19 cellular contexts compared by ENCODE assay signal in genomic region chr6:33036512-33036911, GRCh38. TPM values are rescaled to one million over a fixed set of nuclear protein-coding genes. Genes with fewer than 3 reads are reported as not detected.
DNase-seq lines count a peak whose midpoint lies in the region; ATAC-seq, FAIRE-seq and TF ChIP-seq lines count a peak whose summit lies in the region.
"Had no signal": no experiment of that assay in that cellular context is flagged by ENCODE, and none has a peak within 500 bp of the region (broad histone marks: within the 10 kb centered on the region; RNA-seq: fewer than 3 reads in every experiment).

No MANE protein-coding gene starts in this region.

- H3K27me3 ChIP-seq in tibial artery, result peaks cover 0 to 19% of the 10 kb centered on the region in 2 donors

- peak; percentile 40 for FAIRE-seq in GM12892 (lab: Jason Lieb, UNC)
- FAIRE-seq: D721Med, G401.6, GM12891, GM18507, H54 had no signal

- POLR2A ChIA-PET in activated B cell treated with CpG ODN at 0.5 μM for 24 hours (lab: Charles Lee), result interaction anchor here (1.0 to 2.5 kb wide), 7 partner anchors 8 to 44 kb away, joined by 3 to 16 read pairs (median 7); partner anchors contain the start of genes HLA-DPA1 and HLA-DPB1

- H3K4me3 ChIP-seq in tibial artery, result no peak overlapping the region
- H3K4me3 ChIP-seq: GM23338 had no signal

- H3K4me1 ChIP-seq in tibial artery, result no peaks in the 10 kb centered on the region
- H3K4me1 ChIP-seq: Caco-2 had no signal

- ATAC-seq in activated B cell treated with CpG ODN at 0.5 μM for 24 hours (ENCODE audit: low read depth), result no peak
- ATAC-seq in stimulated activated memory B cell treated with anti-CD40 and anti-IgM and Interleukin-4, amounts not matched to agents 10 μg/mL and 1 μg/mL and 100 μg/mL, for 72 hours, result no peak
- ATAC-seq: GM23338 had no signal

- TF ChIP-seq POLR2A in GM12892 (IDR thresholded peaks at IDR 0.05; ENCODE audit: low read depth, low read length), result no peak

- TF ChIP-seq CTCF in activated B cell treated with CpG ODN at 0.5 μM for 24 hours (IDR thresholded peaks at IDR 0.05), result no peak
- no peak for TF ChIP-seq CTCF in tibial artery (IDR thresholded peaks at IDR 0.05)

- peak overlapping the region; percentile 56 for H3K27ac Mint-ChIP-seq in activated B cell treated with CpG ODN at 0.5 μM for 24 hours
- peak overlapping the region; percentile 100 for H3K27ac Mint-ChIP-seq in stimulated activated memory B cell treated with anti-CD40 and anti-IgM and Interleukin-4, amounts not matched to agents 10 μg/mL and 1 μg/mL and 100 μg/mL, for 72 hours
- H3K27ac Mint-ChIP-seq: CD4-positive, alpha-beta T cell; GM23338; HFFc6 had no signal

- H3K36me3 ChIP-seq in tibial artery, result no peaks in the 10 kb centered on the region

- DNase-seq in GM12892 (ENCODE audit: insufficient read length) (no peak), activated B cell treated with CpG ODN at 0.5 μM for 24 hours (no peak), HuH-7.5 (ENCODE audit: low spot score) (no peak), NCI-H226 (no peak), tibial artery (no peak)
- DNase-seq: ACHN; Caco-2; CD4-positive, alpha-beta T cell; HCEC 1CT; HFFc6 had no signal

- CTCF ChIA-PET in activated B cell treated with CpG ODN at 0.5 μM for 24 hours (lab: Charles Lee), result interaction anchor here (1.0 to 2.4 kb wide), 2 partner anchors 13 to 15 kb away, joined by 4 to 8 read pairs; no protein-coding TSS in a partner anchor

- no peak overlapping the region for H3K4me3 Mint-ChIP-seq in activated B cell treated with CpG ODN at 0.5 μM for 24 hours
- H3K4me3 Mint-ChIP-seq in stimulated activated memory B cell treated with anti-CD40 and anti-IgM and Interleukin-4, amounts not matched to agents 10 μg/mL and 1 μg/mL and 100 μg/mL, for 72 hours, result no peak overlapping the region
- H3K4me3 Mint-ChIP-seq: CD4-positive, alpha-beta T cell; GM23338; HFFc6 had no signal

- intact Hi-C loops in activated B cell treated with CpG ODN at 0.5 μM for 24 hours (cut with micrococcal nuclease) (no loop called here), tibial artery (cut with DNase I; ENCODE audit: low total_unique reads) (no loop called here)

- H3K27me3 Mint-ChIP-seq in activated B cell treated with CpG ODN at 0.5 μM for 24 hours, result no peaks in the 10 kb centered on the region
- H3K27me3 Mint-ChIP-seq in stimulated activated memory B cell treated with anti-CD40 and anti-IgM and Interleukin-4, amounts not matched to agents 10 μg/mL and 1 μg/mL and 100 μg/mL, for 72 hours, result no peaks in the 10 kb centered on the region

- peaks cover 19% of the 10 kb centered on the region for H3K36me3 Mint-ChIP-seq in activated B cell treated with CpG ODN at 0.5 μM for 24 hours (ENCODE audit: low read depth)
- peaks cover 37% of the 10 kb centered on the region for H3K36me3 Mint-ChIP-seq in stimulated activated memory B cell treated with anti-CD40 and anti-IgM and Interleukin-4, amounts not matched to agents 10 μg/mL and 1 μg/mL and 100 μg/mL, for 72 hours

- H3K9me3 Mint-ChIP-seq in activated B cell treated with CpG ODN at 0.5 μM for 24 hours, result peaks cover 29% of the 10 kb centered on the region
- H3K9me3 Mint-ChIP-seq in stimulated activated memory B cell treated with anti-CD40 and anti-IgM and Interleukin-4, amounts not matched to agents 10 μg/mL and 1 μg/mL and 100 μg/mL, for 72 hours, result peaks cover 27% of the 10 kb centered on the region
- H3K9me3 Mint-ChIP-seq: GM23338, HFFc6 had no signal

- peaks cover 24% of the 10 kb centered on the region for H3K4me1 Mint-ChIP-seq in activated B cell treated with CpG ODN at 0.5 μM for 24 hours
- H3K4me1 Mint-ChIP-seq in stimulated activated memory B cell treated with anti-CD40 and anti-IgM and Interleukin-4, amounts not matched to agents 10 μg/mL and 1 μg/mL and 100 μg/mL, for 72 hours, result peaks cover 25% of the 10 kb centered on the region

- peaks cover 0 to 8% (median 6%) of the 10 kb centered on the region in 3 donors for H3K9me3 ChIP-seq in tibial artery

- H3K27ac ChIP-seq in tibial artery, result no peak overlapping the region
- H3K27ac ChIP-seq: C4-2B had no signal

RNA-seq across cellular contexts. Expression of gene HLA-DOA, which starts 27.1 kb away (rescaled TPM):
- 84.4 TPM for polyA plus RNA-seq in GM12892 (2012; ENCODE audit: missing spikeins)
- total RNA-seq in activated B cell treated with CpG ODN at 0.5 μM for 24 hours, result 153 and 167 TPM in 2 replicates
- total RNA-seq: Caco-2, HFFc6 had no signal
- polyA plus RNA-seq: BJ had no signal

RNA-seq across cellular contexts. Expression of gene HLA-DPA1, which starts 36.9 kb away (rescaled TPM):
- 1,233 TPM for polyA plus RNA-seq in GM12892 (2012; ENCODE audit: missing spikeins)
- 718 and 730 TPM in 2 replicates for total RNA-seq in activated B cell treated with CpG ODN at 0.5 μM for 24 hours
- total RNA-seq: Caco-2 had no signal

RNA-seq across cellular contexts. Expression of gene HLA-DPB1, which starts 39.3 kb away (rescaled TPM):
- 455 TPM for polyA plus RNA-seq in GM12892 (2012; ENCODE audit: missing spikeins)
- total RNA-seq in activated B cell treated with CpG ODN at 0.5 μM for 24 hours, result 853 and 854 TPM in 2 replicates
- total RNA-seq: Caco-2 had no signal
